In genomic region chr3:72892870-72893269, GRCh38 we compare ENCODE assay signal across 1 cellular context.
TF ChIP-seq lines count a peak whose summit lies in the region.

No MANE protein-coding gene starts in this region.

TF ChIP-seq in HepG2, 621 proteins besides CTCF, POLR2A, EP300 and RAD21 (continued from another document):
- TF ChIP-seq MNT (IDR thresholded peaks at IDR 0.05): no peak
- no peak for TF ChIP-seq SYNCRIP (IDR thresholded peaks at IDR 0.05; ENCODE audit: insufficient read depth, low read depth, low read length)
- no peak for TF ChIP-seq NFYC (CRISPR knock-in tag; IDR thresholded peaks at IDR 0.05)
- no peak for TF ChIP-seq NFE2L2 (IDR thresholded peaks at IDR 0.05; ENCODE audit: low read length)
- TF ChIP-seq KIAA2018 (CRISPR knock-in tag; IDR thresholded peaks at IDR 0.05; ENCODE audit: borderline replicate concordance): no peak
- TF ChIP-seq BRF2 (CRISPR knock-in tag; IDR thresholded peaks at IDR 0.05): no peak
- TF ChIP-seq ZNF629 (CRISPR knock-in tag; conservative IDR thresholded peaks at IDR 0.05): no peak
- TF ChIP-seq U2AF1 (optimal IDR thresholded peaks at IDR 0.05; ENCODE audit: low read depth, low read length): no peak
- no peak for TF ChIP-seq ZNF512B (CRISPR knock-in tag; IDR thresholded peaks at IDR 0.05; ENCODE audit: borderline replicate concordance)
- no peak for TF ChIP-seq AHDC1 (CRISPR knock-in tag; IDR thresholded peaks at IDR 0.05; ENCODE audit: borderline replicate concordance)
- TF ChIP-seq NCOA1 (CRISPR knock-in tag; IDR thresholded peaks at IDR 0.05): no peak
- TF ChIP-seq TARDBP (CRISPR knock-in tag; IDR thresholded peaks at IDR 0.05): no peak
- no peak for TF ChIP-seq REL (CRISPR knock-in tag; conservative IDR thresholded peaks at IDR 0.05)
- TF ChIP-seq ZNF451 (CRISPR knock-in tag; IDR thresholded peaks at IDR 0.05): no peak
